In genomic region chr2:112481528-112482228, GRCh38 we compare ENCODE assay signal across 1 cellular context.
A peak's percentile ranks its signal among the peaks of the same experiment; 100 is the strongest.
TF ChIP-seq lines count a peak whose summit lies in the region.

Gene TTL (plus strand): TSS chr2:112482156. CDS start chr2:112482345, 189 bp downstream.

TF ChIP-seq in K562, 482 proteins besides CTCF, POLR2A, EP300 and RAD21 (continued from another document and continues in another):
- TF ChIP-seq VEZF1 (CRISPR knock-in tag; IDR thresholded peaks at IDR 0.05) (peak; percentile 87), SNAPC5 (CRISPR knock-in tag; IDR thresholded peaks at IDR 0.05) (no peak), TFE3 (CRISPR knock-in tag; IDR thresholded peaks at IDR 0.05) (no peak), PPARD (CRISPR knock-in tag; IDR thresholded peaks at IDR 0.05) (no peak), ETV6 (IDR thresholded peaks at IDR 0.05; ENCODE audit: borderline replicate concordance in 1 of 2, low read depth in 2 of 2, low read length in 1 of 2) (no peak), ETV6 (CRISPR knock-in tag; IDR thresholded peaks at IDR 0.05; ENCODE audit: borderline replicate concordance) (no peak), CBX1 (IDR thresholded peaks at IDR 0.05; ENCODE audit: low read depth) (peak; percentile 52; the same call in 1 of the 2 replicates), CBFB (CRISPR knock-in tag; IDR thresholded peaks at IDR 0.05) (no peak), ZNF395 (CRISPR knock-in tag; IDR thresholded peaks at IDR 0.05) (no peak), TAL1 (IDR thresholded peaks at IDR 0.05) (no peak), ZNF41 (CRISPR knock-in tag; conservative IDR thresholded peaks at IDR 0.05) (no peak), PRMT5 (CRISPR knock-in tag; IDR thresholded peaks at IDR 0.05) (no peak), MAZ (CRISPR knock-in tag; conservative IDR thresholded peaks at IDR 0.05 in 1 of 2, IDR thresholded peaks at IDR 0.05 in 1 of 2) (peak; percentile 10 to 73; a peak in 3 of 4 replicates), ZNF175 (CRISPR knock-in tag; IDR thresholded peaks at IDR 0.05; ENCODE audit: low read depth) (no peak), HNRNPL (IDR thresholded peaks at IDR 0.05; ENCODE audit: low read depth, low read length) (no peak), CAMTA2 (CRISPR knock-in tag; conservative IDR thresholded peaks at IDR 0.05) (no peak), ZNF277 (CRISPR knock-in tag; IDR thresholded peaks at IDR 0.05; ENCODE audit: borderline replicate concordance) (no peak), E2F5 (CRISPR knock-in tag; IDR thresholded peaks at IDR 0.05) (no peak), MIER1 (IDR thresholded peaks at IDR 0.05; ENCODE audit: low read depth) (no peak), ZNF280A (IDR thresholded peaks at IDR 0.05; ENCODE audit: low read depth, partially characterized antibody) (no peak), FOXM1 (IDR thresholded peaks at IDR 0.05; ENCODE audit: low read depth) (no peak), FOXM1 (CRISPR knock-in tag; IDR thresholded peaks at IDR 0.05; ENCODE audit: low read depth) (no peak), SMAD3 (CRISPR knock-in tag; conservative IDR thresholded peaks at IDR 0.05) (no peak), ZC3H8 (IDR thresholded peaks at IDR 0.05) (no peak), ZNF165 (CRISPR knock-in tag; IDR thresholded peaks at IDR 0.05; ENCODE audit: borderline replicate concordance) (no peak), JUN (IDR thresholded peaks at IDR 0.05; ENCODE audit: borderline replicate concordance, low read depth, low read length) (0 out of 2 replicates have a peak, but pooled peaks have one; percentile 4), JUN (CRISPR knock-in tag; IDR thresholded peaks at IDR 0.05; ENCODE audit: borderline replicate concordance) (no peak), CREB3 (tag; conservative IDR thresholded peaks at IDR 0.05; ENCODE audit: low read depth) (no peak), TSHZ1 (CRISPR knock-in tag; IDR thresholded peaks at IDR 0.05) (no peak), YY1 (IDR thresholded peaks at IDR 0.05; ENCODE audit: borderline replicate concordance in 1 of 3, control insufficient read depth in 1 of 3, extremely low read depth in 1 of 3, insufficient read depth in 3 of 3, insufficient read length in 1 of 3, insufficient replicate concordance in 2 of 3, low read depth in 1 of 3, low read length in 2 of 3) (peak in 1 of 3 experiments; percentile 25), RUNX1 (IDR thresholded peaks at IDR 0.05; ENCODE audit: low read depth) (no peak), RREB1 (CRISPR knock-in tag; IDR thresholded peaks at IDR 0.05) (0 out of 2 replicates have a peak, but pooled peaks have one; percentile 9), MYBL2 (IDR thresholded peaks at IDR 0.05; ENCODE audit: low read depth) (no peak), MYBL2 (CRISPR knock-in tag; IDR thresholded peaks at IDR 0.05; ENCODE audit: borderline replicate concordance) (no peak), ZNF408 (CRISPR knock-in tag; IDR thresholded peaks at IDR 0.05; ENCODE audit: low read depth) (no peak), ZBTB12 (CRISPR knock-in tag; IDR thresholded peaks at IDR 0.05) (no peak), BRCA1 (IDR thresholded peaks at IDR 0.05) (no peak), BRCA1 (CRISPR knock-in tag; IDR thresholded peaks at IDR 0.05) (no peak)
